1 cellular context compared by ENCODE assay signal in the genomic region with DNA sequence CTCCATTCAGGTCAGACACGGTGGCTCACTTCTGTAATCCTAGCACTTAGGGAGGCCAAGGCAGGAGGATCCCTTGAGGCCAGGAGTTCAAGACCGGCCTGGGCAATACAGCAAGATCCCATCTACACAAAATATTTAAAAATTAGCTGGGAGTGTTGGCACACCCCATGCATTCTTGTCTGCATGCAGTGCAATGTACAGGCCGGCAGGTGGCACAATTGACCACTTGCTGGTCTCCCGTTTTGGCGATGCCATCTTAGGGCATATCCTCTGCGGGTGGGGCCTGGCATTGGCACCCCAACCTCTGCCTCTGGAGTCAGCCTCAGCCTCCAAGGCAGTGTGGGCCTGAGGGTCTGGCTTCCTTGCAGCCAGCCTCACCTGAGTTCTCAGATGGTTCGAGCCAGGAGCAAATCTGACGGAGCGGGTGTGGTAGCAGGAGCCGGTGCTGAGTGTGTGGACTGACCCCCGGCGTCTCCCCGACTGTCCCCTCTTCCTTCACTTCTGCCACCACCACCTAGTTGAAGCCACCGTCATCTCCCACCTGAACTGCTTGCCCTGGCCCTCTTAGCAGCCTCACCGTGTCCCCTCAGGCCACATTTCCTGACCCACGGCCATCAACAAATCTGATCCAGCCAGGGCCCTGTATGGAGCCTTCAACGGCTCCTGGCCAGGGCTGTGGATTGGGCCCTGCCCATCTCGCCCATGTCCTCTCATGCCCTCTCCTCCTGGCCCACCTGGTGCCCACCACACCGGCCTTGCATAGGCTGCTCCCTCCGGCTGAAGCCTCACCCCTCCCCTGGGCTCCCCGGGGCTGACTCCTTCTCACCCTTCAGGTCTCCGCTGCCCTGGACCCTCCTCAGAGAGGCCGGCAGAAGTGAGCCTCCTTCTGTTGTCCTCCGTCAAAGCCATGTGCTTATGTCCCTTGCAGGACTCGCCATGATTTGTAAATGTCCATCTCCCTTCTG.
TF ChIP-seq lines count a peak whose summit lies in the region.

No MANE protein-coding gene starts in this region.

TF ChIP-seq in HEK293, 187 proteins besides CTCF, POLR2A, EP300 and RAD21 (continued from another document):
- peak; percentile 84 for TF ChIP-seq HIC1 (tag by site-specific recombination; IDR thresholded peaks at IDR 0.05)
- no peak for TF ChIP-seq ZNF623 (tag by site-specific recombination; IDR thresholded peaks at IDR 0.05)
- no peak for TF ChIP-seq ZNF48 (tag by site-specific recombination; IDR thresholded peaks at IDR 0.05)
- no peak for TF ChIP-seq ZNF19 (tag by site-specific recombination; IDR thresholded peaks at IDR 0.05; ENCODE audit: low read depth)
- TF ChIP-seq ZNF37A (tag by site-specific recombination; IDR thresholded peaks at IDR 0.05), result no peak
- TF ChIP-seq ZNF311 (tag by site-specific recombination; IDR thresholded peaks at IDR 0.05; ENCODE audit: borderline replicate concordance), result no peak
- TF ChIP-seq BCL11A (tag by site-specific recombination; IDR thresholded peaks at IDR 0.05; ENCODE audit: low read depth), result no peak
- TF ChIP-seq ZNF701 (tag by site-specific recombination; IDR thresholded peaks at IDR 0.05), result no peak
- TF ChIP-seq ZNF426 (tag by site-specific recombination; IDR thresholded peaks at IDR 0.05), result no peak
- TF ChIP-seq KLF1 (tag by site-specific recombination; IDR thresholded peaks at IDR 0.05), result 0 out of 2 replicates have a peak, but pooled peaks have one; percentile 5
- no peak for TF ChIP-seq EGR2 (tag by site-specific recombination; IDR thresholded peaks at IDR 0.05; ENCODE audit: low read depth)
- TF ChIP-seq ZFHX2 (tag by site-specific recombination; conservative IDR thresholded peaks at IDR 0.05), result no peak
- peak; percentile 96 for TF ChIP-seq ZNF121 (tag by site-specific recombination; IDR thresholded peaks at IDR 0.05)
- no peak for TF ChIP-seq ZNF449 (tag by site-specific recombination; IDR thresholded peaks at IDR 0.05)
- TF ChIP-seq ZNF26 (tag by site-specific recombination; IDR thresholded peaks at IDR 0.05), result no peak
- no peak for TF ChIP-seq ZNF169 (tag by site-specific recombination; IDR thresholded peaks at IDR 0.05)
- no peak for TF ChIP-seq ZNF211 (tag by site-specific recombination; IDR thresholded peaks at IDR 0.05; ENCODE audit: low read depth)
- TF ChIP-seq, protein P1, sequence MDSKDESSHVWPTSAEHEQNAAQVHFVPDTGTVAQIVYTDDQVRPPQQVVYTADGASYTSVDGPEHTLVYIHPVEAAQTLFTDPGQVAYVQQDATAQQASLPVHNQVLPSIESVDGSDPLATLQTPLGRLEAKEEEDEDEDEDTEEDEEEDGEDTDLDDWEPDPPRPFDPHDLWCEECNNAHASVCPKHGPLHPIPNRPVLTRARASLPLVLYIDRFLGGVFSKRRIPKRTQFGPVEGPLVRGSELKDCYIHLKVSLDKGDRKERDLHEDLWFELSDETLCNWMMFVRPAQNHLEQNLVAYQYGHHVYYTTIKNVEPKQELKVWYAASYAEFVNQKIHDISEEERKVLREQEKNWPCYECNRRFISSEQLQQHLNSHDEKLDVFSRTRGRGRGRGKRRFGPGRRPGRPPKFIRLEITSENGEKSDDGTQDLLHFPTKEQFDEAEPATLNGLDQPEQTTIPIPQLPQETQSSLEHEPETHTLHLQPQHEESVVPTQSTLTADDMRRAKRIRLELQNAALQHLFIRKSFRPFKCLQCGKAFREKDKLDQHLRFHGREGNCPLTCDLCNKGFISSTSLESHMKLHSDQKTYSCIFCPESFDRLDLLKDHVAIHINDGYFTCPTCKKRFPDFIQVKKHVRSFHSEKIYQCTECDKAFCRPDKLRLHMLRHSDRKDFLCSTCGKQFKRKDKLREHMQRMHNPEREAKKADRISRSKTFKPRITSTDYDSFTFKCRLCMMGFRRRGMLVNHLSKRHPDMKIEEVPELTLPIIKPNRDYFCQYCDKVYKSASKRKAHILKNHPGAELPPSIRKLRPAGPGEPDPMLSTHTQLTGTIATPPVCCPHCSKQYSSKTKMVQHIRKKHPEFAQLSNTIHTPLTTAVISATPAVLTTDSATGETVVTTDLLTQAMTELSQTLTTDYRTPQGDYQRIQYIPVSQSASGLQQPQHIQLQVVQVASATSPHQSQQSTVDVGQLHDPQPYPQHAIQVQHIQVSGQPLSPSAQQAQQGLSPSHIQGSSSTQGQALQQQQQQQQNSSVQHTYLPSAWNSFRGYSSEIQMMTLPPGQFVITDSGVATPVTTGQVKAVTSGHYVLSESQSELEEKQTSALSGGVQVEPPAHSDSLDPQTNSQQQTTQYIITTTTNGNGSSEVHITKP (tag by site-specific recombination; IDR thresholded peaks at IDR 0.05), result no peak
- TF ChIP-seq ZNF654 (tag by site-specific recombination; IDR thresholded peaks at IDR 0.05; ENCODE audit: low read depth), result peak; percentile 89
- TF ChIP-seq, protein P2, sequence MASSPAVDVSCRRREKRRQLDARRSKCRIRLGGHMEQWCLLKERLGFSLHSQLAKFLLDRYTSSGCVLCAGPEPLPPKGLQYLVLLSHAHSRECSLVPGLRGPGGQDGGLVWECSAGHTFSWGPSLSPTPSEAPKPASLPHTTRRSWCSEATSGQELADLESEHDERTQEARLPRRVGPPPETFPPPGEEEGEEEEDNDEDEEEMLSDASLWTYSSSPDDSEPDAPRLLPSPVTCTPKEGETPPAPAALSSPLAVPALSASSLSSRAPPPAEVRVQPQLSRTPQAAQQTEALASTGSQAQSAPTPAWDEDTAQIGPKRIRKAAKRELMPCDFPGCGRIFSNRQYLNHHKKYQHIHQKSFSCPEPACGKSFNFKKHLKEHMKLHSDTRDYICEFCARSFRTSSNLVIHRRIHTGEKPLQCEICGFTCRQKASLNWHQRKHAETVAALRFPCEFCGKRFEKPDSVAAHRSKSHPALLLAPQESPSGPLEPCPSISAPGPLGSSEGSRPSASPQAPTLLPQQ (tag by site-specific recombination; IDR thresholded peaks at IDR 0.05), result no peak
